ENCODE assay signal across 8 cellular contexts in genomic region chr2:58932801-58933200, GRCh38.
"Had no signal": no experiment of that assay in that cellular context is flagged by ENCODE, and none has a peak within 500 bp of the region (broad histone marks: within the 10 kb centered on the region; RNA-seq: fewer than 3 reads in every experiment).

No MANE protein-coding gene starts in this region.

- DNase-seq: GDM1, GF-D8 had no signal

- H3K4me3 ChIP-seq: GM12878 had no signal

- FAIRE-seq: G401.6, GM12878, GM12891, GM12892, GM18507, GM19239 had no signal

- ATAC-seq: GM12878 had no signal
